ENCODE assay signal across 14 cellular contexts in genomic region chr5:157350939-157351338, GRCh38.
DNase-seq lines count a peak whose midpoint lies in the region; ATAC-seq, FAIRE-seq and TF ChIP-seq lines count a peak whose summit lies in the region.
"Had no signal": no experiment of that assay in that cellular context is flagged by ENCODE, and none has a peak within 500 bp of the region (broad histone marks: within the 10 kb centered on the region; RNA-seq: fewer than 3 reads in every experiment).

No MANE protein-coding gene starts in this region.

- H3K4me3 Mint-ChIP-seq in CD8-positive, alpha-beta T cell = no peak overlapping the region

- peaks cover 90% of the 10 kb centered on the region for H3K36me3 Mint-ChIP-seq in CD8-positive, alpha-beta T cell

- DNase-seq in CD8-positive, alpha-beta T cell = no peak
- DNase-seq in choroid plexus epithelial cell (ENCODE audit: low read depth) (peak; percentile 57), aorta (no peak), GM19238 (ENCODE audit: insufficient read length, low spot score) (no peak), small intestine (no peak), sciatic nerve (ENCODE audit: low spot score) (no peak)
- DNase-seq: activated CD4-positive, alpha-beta T cell treated with anti-CD3 and anti-CD28 coated beads, Interleukin-2, amount 50 U/mL, for 4 hours; NCI-H1092; NCI-H524 treated with DMSO at 0.1 percent for 48 hours had no signal

- no peak for TF ChIP-seq CTCF in CD8-positive, alpha-beta T cell (IDR thresholded peaks at IDR 0.05)
- TF ChIP-seq CTCF in choroid plexus epithelial cell (conservative IDR thresholded peaks at IDR 0.05; ENCODE audit: low read depth, low read length) = no peak

- H3K4me1 ChIP-seq in CD8-positive, alpha-beta T cell (ENCODE audit: insufficient read depth, low read length) = no peaks in the 10 kb centered on the region
- no peaks in the 10 kb centered on the region for H3K4me1 ChIP-seq in aorta (ENCODE audit: control insufficient read depth in 1 of 2, insufficient read depth in 2 of 2, low read length in 2 of 2)
- no peaks in the 10 kb centered on the region for H3K4me1 ChIP-seq in small intestine (ENCODE audit: control insufficient read depth in 2 of 2, insufficient read depth in 1 of 2, low read depth in 1 of 2, low read length in 1 of 2)
- H3K4me1 ChIP-seq: SJSA1 had no signal

- H3K9me3 ChIP-seq in CD8-positive, alpha-beta T cell (ENCODE audit: low read length) = no peaks in the 10 kb centered on the region
- H3K9me3 ChIP-seq in aorta (ENCODE audit: control insufficient read depth, low read length) = no peaks in the 10 kb centered on the region
- no peaks in the 10 kb centered on the region for H3K9me3 ChIP-seq in small intestine (ENCODE audit: control insufficient read depth, low read depth)
- H3K9me3 ChIP-seq: SJSA1 had no signal

- POLR2A ChIA-PET in CD8-positive, alpha-beta T cell (lab: Charles Lee) = no interaction called here

- H3K4me1 Mint-ChIP-seq in CD8-positive, alpha-beta T cell (ENCODE audit: low read depth) = peaks cover 30% of the 10 kb centered on the region

- H3K9me3 Mint-ChIP-seq in CD8-positive, alpha-beta T cell = no peaks in the 10 kb centered on the region

- no peak overlapping the region for H3K4me3 ChIP-seq in CD8-positive, alpha-beta T cell (ENCODE audit: low read depth, low read length)
- no peak overlapping the region for H3K4me3 ChIP-seq in choroid plexus epithelial cell (ENCODE audit: low read depth, low read length)
- no peak overlapping the region for H3K4me3 ChIP-seq in aorta (ENCODE audit: low read length in 2 of 2)
- H3K4me3 ChIP-seq in small intestine (ENCODE audit: low read depth in 1 of 2, low read length in 2 of 2) = no peak overlapping the region
- H3K4me3 ChIP-seq: SJSA1 had no signal

- H3K27ac Mint-ChIP-seq in CD8-positive, alpha-beta T cell = peak overlapping the region; percentile 70

- no peak overlapping the region for H3K27ac ChIP-seq in CD8-positive, alpha-beta T cell (ENCODE audit: low read depth, low read length)
- H3K27ac ChIP-seq in aorta (ENCODE audit: low read depth in 1 of 2, low read length in 2 of 2) (no peak overlapping the region), small intestine (ENCODE audit: low read depth in 1 of 2, low read length in 1 of 2) (no peak overlapping the region)
- H3K27ac ChIP-seq: C4-2B, SJSA1 had no signal

- no peaks in the 10 kb centered on the region for H3K27me3 Mint-ChIP-seq in CD8-positive, alpha-beta T cell (ENCODE audit: low read depth)

- no peak for ATAC-seq in CD8-positive, alpha-beta T cell
- peak; percentile 74 for ATAC-seq in GM18907 (IDR thresholded peaks at IDR 0.05; ENCODE audit: unreplicated experiment)
- peak; percentile 76 for ATAC-seq in HG02973 (IDR thresholded peaks at IDR 0.05; ENCODE audit: unreplicated experiment)
- no peak for ATAC-seq in aorta (ENCODE audit: low FRiP score)
- no peak for ATAC-seq in sciatic nerve
- ATAC-seq: HCT116 had no signal

- intact Hi-C loops in CD8-positive, alpha-beta T cell (cut with DNase I, micrococcal nuclease) = loop anchor here in 1 of 2 experiments (2.0 kb wide), 1 partner anchor 14 kb away; no protein-coding TSS in a partner anchor
- intact Hi-C loops in aorta (cut with DNase I) = no loop called here
- intact Hi-C loops in sciatic nerve (cut with DNase I) = no loop called here

- 86 to 91% methylated on average over 2 of the region's 2 CpGs for WGBS in aorta, 2 donors
- WGBS in small intestine, 3 donors = 59 to 81% (median 63%) methylated on average over 2 of the region's 2 CpGs

- CTCF ChIA-PET in CD8-positive, alpha-beta T cell (lab: Charles Lee) = no interaction called here

- no peaks in the 10 kb centered on the region for H3K27me3 ChIP-seq in CD8-positive, alpha-beta T cell (ENCODE audit: insufficient read depth, low read length)
- H3K27me3 ChIP-seq in aorta (ENCODE audit: control insufficient read depth in 1 of 2, insufficient read depth in 2 of 2, low read length in 1 of 2) (no peaks in the 10 kb centered on the region), small intestine (ENCODE audit: control insufficient read depth in 2 of 2, insufficient read depth in 2 of 2, low read length in 2 of 2) (no peaks in the 10 kb centered on the region)
- H3K27me3 ChIP-seq: SJSA1 had no signal

- no peak for FAIRE-seq in small intestine (lab: Jason Lieb, UNC)

- peaks cover 37% of the 10 kb centered on the region for H3K36me3 ChIP-seq in CD8-positive, alpha-beta T cell (ENCODE audit: insufficient read depth, low read length)
- H3K36me3 ChIP-seq in aorta (ENCODE audit: control insufficient read depth in 1 of 2, insufficient read depth in 2 of 2, low read length in 1 of 2) (peaks cover 0 to 2% of the 10 kb centered on the region in 2 donors), small intestine (ENCODE audit: control insufficient read depth in 2 of 2, insufficient read depth in 2 of 2, low read length in 2 of 2) (peaks cover 0 to 3% of the 10 kb centered on the region in 2 donors)
- H3K36me3 ChIP-seq: SJSA1 had no signal

Comparison
In these comparisons a context has a peak if more than half of its experiments do, and no peak if none do; other contexts are left out.
1. ATAC-seq: peak in GM18907 (single experiment) and HG02973 (single experiment); none in CD8-positive, alpha-beta T cell (single experiment), aorta (single experiment) and sciatic nerve (single experiment).